ENCODE assay signal across 2 cellular contexts in genomic region chr20:63408684-63409046, GRCh38.
TF ChIP-seq lines count a peak whose summit lies in the region.

No MANE protein-coding gene starts in this region.

TF ChIP-seq in HEK293, 187 proteins besides CTCF, POLR2A, EP300 and RAD21 (continued from another document):
- TF ChIP-seq EGR2 (tag by site-specific recombination; IDR thresholded peaks at IDR 0.05; ENCODE audit: low read depth), result peak; percentile 40

TF ChIP-seq in H1, 55 proteins besides CTCF, POLR2A, EP300 and RAD21 (continued from another document):
- TF ChIP-seq KDM4A (IDR thresholded peaks at IDR 0.05; ENCODE audit: low read depth, low read length, severe bottlenecking), result no peak
- TF ChIP-seq CREB1 (IDR thresholded peaks at IDR 0.05), result no peak
- no peak for TF ChIP-seq FOSL1 (IDR thresholded peaks at IDR 0.05; ENCODE audit: insufficient read depth, low read depth, low read length)
- TF ChIP-seq JUN (IDR thresholded peaks at IDR 0.05; ENCODE audit: low read depth, low read length), result no peak
- TF ChIP-seq TEAD4 (IDR thresholded peaks at IDR 0.05; ENCODE audit: low read depth, low read length), result no peak
- TF ChIP-seq SIRT6 (IDR thresholded peaks at IDR 0.05; ENCODE audit: low read length), result no peak
- no peak for TF ChIP-seq SRF (IDR thresholded peaks at IDR 0.05; ENCODE audit: low read depth, low read length)
- TF ChIP-seq KDM1A (IDR thresholded peaks at IDR 0.05; ENCODE audit: borderline replicate concordance, low read length), result no peak
- TF ChIP-seq POU5F1 (IDR thresholded peaks at IDR 0.05; ENCODE audit: low read depth, low read length), result no peak
